ENCODE assay signal across 19 cellular contexts in genomic region chr17:80698297-80698696, GRCh38.
DNase-seq lines count a peak whose midpoint lies in the region; ATAC-seq and TF ChIP-seq lines count a peak whose summit lies in the region.
"Had no signal": no experiment of that assay in that cellular context is flagged by ENCODE, and none has a peak within 500 bp of the region (broad histone marks: within the 10 kb centered on the region; RNA-seq: fewer than 3 reads in every experiment).

No MANE protein-coding gene starts in this region.

- no peak overlapping the region for H2BK12ac ChIP-seq in neuronal stem cell (ENCODE audit: low read length)

- H4K91ac ChIP-seq in IMR-90 (ENCODE audit: insufficient read depth, low read depth, low read length), result no peak overlapping the region
- no peak overlapping the region for H4K91ac ChIP-seq in neuronal stem cell (ENCODE audit: low read depth, low read length, poor library complexity)

- no peak overlapping the region for H3K18ac ChIP-seq in IMR-90 (ENCODE audit: low read depth, low read length)
- peak overlapping the region; percentile 73 for H3K18ac ChIP-seq in neuronal stem cell (ENCODE audit: low read length)

- no peak overlapping the region for H3K56ac ChIP-seq in IMR-90 (ENCODE audit: extremely low read depth, insufficient read depth, low read length)

- H3K4me1 ChIP-seq in IMR-90 (ENCODE audit: control insufficient read depth, insufficient read depth, low read length), result peaks cover 14% of the 10 kb centered on the region; the same call in 1 of the 2 replicates
- peaks cover 31 to 41% of the 10 kb centered on the region in 2 donors for H3K4me1 ChIP-seq in neuronal stem cell (ENCODE audit: control insufficient read depth in 2 of 2, insufficient read depth in 1 of 2, low read depth in 1 of 2, low read length in 2 of 2)
- H3K4me1 ChIP-seq in colonic mucosa, result peaks cover 5% of the 10 kb centered on the region

- no peak overlapping the region for H4K5ac ChIP-seq in IMR-90 (ENCODE audit: low read depth, low read length)

- no TSS peak for BruUV-seq in IMR-90 (replicated peaks; lab: Mats Ljungman, UMichigan)

- H3K23ac ChIP-seq in IMR-90 (ENCODE audit: low read depth, low read length) (no peak overlapping the region), neuronal stem cell (ENCODE audit: low read depth, low read length, poor library complexity) (peak overlapping the region; percentile 8)

- no peak for TF ChIP-seq RAD21 in IMR-90 (IDR thresholded peaks at IDR 0.05; ENCODE audit: low read length)

- no peak overlapping the region for H3K9ac ChIP-seq in IMR-90 (ENCODE audit: low read depth, low read length)
- no peak overlapping the region for H3K9ac ChIP-seq in neuronal stem cell (ENCODE audit: low read depth, low read length, poor library complexity)
- no peak overlapping the region for H3K9ac ChIP-seq in colonic mucosa (ENCODE audit: low read depth in 2 of 2, low read length in 2 of 2)
- H3K9ac ChIP-seq: GM23248, KMS-11 had no signal

- H2BK5ac ChIP-seq in IMR-90 (ENCODE audit: low read depth, low read length, poor library complexity, severe bottlenecking) (no peak overlapping the region), neuronal stem cell (ENCODE audit: low read length) (no peak overlapping the region)

- no peak overlapping the region for H3K27ac ChIP-seq in IMR-90 (ENCODE audit: insufficient read depth, low read length)
- no peak overlapping the region for H3K27ac ChIP-seq in neuronal stem cell (replicated peaks; ENCODE audit: low read length)
- no peak overlapping the region for H3K27ac ChIP-seq in colonic mucosa
- H3K27ac ChIP-seq: GM23248, KMS-11 had no signal

- H4K20me1 ChIP-seq in IMR-90 (ENCODE audit: insufficient read depth, low read length), result peaks cover 14% of the 10 kb centered on the region

- no peak for ATAC-seq in IMR-90 (ENCODE audit: low read depth)
- ATAC-seq: SK-N-SH treated with all-trans-retinoic acid at 6 μM for 48 hours had no signal

- H3K27me3 ChIP-seq in IMR-90 (ENCODE audit: control insufficient read depth, insufficient read depth, low read length), result no peaks in the 10 kb centered on the region
- no peaks in the 10 kb centered on the region for H3K27me3 ChIP-seq in neuronal stem cell (ENCODE audit: control insufficient read depth in 3 of 3, insufficient read depth in 3 of 3, low read depth in 1 of 3, low read length in 3 of 3)
- H3K27me3 ChIP-seq in colonic mucosa, result no peaks in the 10 kb centered on the region

- H3K4ac ChIP-seq in IMR-90 (ENCODE audit: low read depth, low read length) (no peak overlapping the region), neuronal stem cell (ENCODE audit: low read length) (no peak overlapping the region)

- H2BK20ac ChIP-seq in IMR-90 (ENCODE audit: low read depth, low read length), result no peak overlapping the region

- H4K8ac ChIP-seq in IMR-90 (ENCODE audit: low read depth in 2 of 2, low read length in 2 of 2) (no peak overlapping the region), neuronal stem cell (ENCODE audit: low read depth, low read length) (no peak overlapping the region)

- no peak overlapping the region for H3K14ac ChIP-seq in IMR-90 (replicated peaks; ENCODE audit: low read depth, low read length)
- H3K14ac ChIP-seq in neuronal stem cell (ENCODE audit: low read length), result no peak overlapping the region

- dilution Hi-C loops in IMR-90 (cut with HindIII; ENCODE audit: low sequenced_read_pairs, unreplicated experiment), result no loop called here

- no peaks in the 10 kb centered on the region for H3K36me3 ChIP-seq in IMR-90 (ENCODE audit: control insufficient read depth, insufficient read depth, low read length)
- no peaks in the 10 kb centered on the region for H3K36me3 ChIP-seq in neuronal stem cell (replicated peaks in 1 of 2; ENCODE audit: control insufficient read depth in 2 of 2, insufficient read depth in 2 of 2, low read length in 2 of 2)
- no peaks in the 10 kb centered on the region for H3K36me3 ChIP-seq in colonic mucosa

- H3K4me3 ChIP-seq in IMR-90 (ENCODE audit: insufficient read depth, low read depth, low read length), result no peak overlapping the region
- H3K4me3 ChIP-seq in neuronal stem cell (ENCODE audit: low read length in 2 of 2), result no peak overlapping the region
- no peak overlapping the region for H3K4me3 ChIP-seq in colonic mucosa
- H3K4me3 ChIP-seq: GM23248 had no signal

- peak; percentile 22 for DNase-seq in activated CD8-positive, alpha-beta memory T cell treated with anti-CD3 and anti-CD28 coated beads, Interleukin-2, amount 50 U/mL, for 48 hours
- DNase-seq in activated CD8-positive, alpha-beta memory T cell treated with anti-CD3 and anti-CD28 coated beads, Interleukin-2, amount 50 U/mL, for 4 hours, result no peak
- DNase-seq in IMR-90, result no peak
- peak; percentile 32 for DNase-seq in astrocyte of the hippocampus (ENCODE audit: low read depth, low spot score)
- no peak for DNase-seq in neuronal stem cell (ENCODE audit: low spot score)
- DNase-seq in colonic mucosa, result no peak
- no peak for DNase-seq in posterior cingulate gyrus
- no peak for DNase-seq in stimulated activated CD4-positive, alpha-beta T cell treated with anti-CD3 and anti-CD28 coated beads, Interleukin-1b, Interleukin-23, amount 100 ng/mL, for 48 hours
- DNase-seq: 8988T; CD4-positive, CD25-positive, alpha-beta regulatory T cell; DMS 273 treated with DMSO at 0.1 percent for 48 hours; GM23248; NCI-H1436; NCI-H2029 treated with DMSO at 0.1 percent for 48 hours; NCI-H82; OCI-M1; SIG-M5 had no signal

- peak overlapping the region; percentile 43 for H2AK9ac ChIP-seq in IMR-90 (replicated peaks; ENCODE audit: low read depth, low read length, poor library complexity)

- no peak for TF ChIP-seq POLR2A in IMR-90 (IDR thresholded peaks at IDR 0.05; ENCODE audit: low read depth, low read length)

- H2BK15ac ChIP-seq in IMR-90 (ENCODE audit: low read depth, low read length) (no peak overlapping the region), neuronal stem cell (ENCODE audit: low read length) (no peak overlapping the region)

- in situ Hi-C loops in IMR-90 (cut with MboI; ENCODE audit: low sequenced_read_pairs), result no loop called here

- intact Hi-C loops in IMR-90 (cut with micrococcal nuclease) (no loop called here), colonic mucosa (cut with DNase I) (no loop called here), posterior cingulate gyrus (cut with DNase I) (no loop called here)

- no peaks in the 10 kb centered on the region for H3K9me3 ChIP-seq in IMR-90 (ENCODE audit: control insufficient read depth, insufficient read depth, low read length)
- H3K9me3 ChIP-seq in neuronal stem cell (replicated peaks in 1 of 2; ENCODE audit: control insufficient read depth in 2 of 2, insufficient read depth in 1 of 2, low read depth in 1 of 2, low read length in 2 of 2), result peaks cover 0 to 3% of the 10 kb centered on the region in 2 donors
- H3K9me3 ChIP-seq in colonic mucosa, result no peaks in the 10 kb centered on the region

- POLR2A ChIA-PET in IMR-90 (lab: Charles Lee; ENCODE audit: unreplicated experiment), result no interaction called here

- CTCF ChIA-PET in IMR-90 (lab: Yijun Ruan, JAX), result no interaction called here

- H2BK120ac ChIP-seq in IMR-90 (ENCODE audit: low read depth, low read length) (no peak overlapping the region), neuronal stem cell (ENCODE audit: low read depth, low read length) (no peak overlapping the region)

- no peak overlapping the region for H3K4me2 ChIP-seq in IMR-90 (ENCODE audit: low read depth, low read length)
- H3K4me2 ChIP-seq in neuronal stem cell (ENCODE audit: insufficient read depth, low read length, poor library complexity, severe bottlenecking), result no peak overlapping the region
- H3K4me2 ChIP-seq: KMS-11 had no signal

- no peak for TF ChIP-seq CTCF in IMR-90 (conservative IDR thresholded peaks at IDR 0.05; ENCODE audit: low read depth, low read length)
- TF ChIP-seq CTCF in colonic mucosa (IDR thresholded peaks at IDR 0.05), result no peak

- H2AFZ ChIP-seq in IMR-90 (replicated peaks; ENCODE audit: low read length, poor library complexity) (peak overlapping the region; percentile 41), neuronal stem cell (ENCODE audit: low read length) (no peak overlapping the region)
- H2AFZ ChIP-seq: GM23248 had no signal

- H3K79me1 ChIP-seq in IMR-90 (ENCODE audit: low read depth in 1 of 2, low read length in 2 of 2) (peaks cover 40 to 81% of the 10 kb centered on the region in 2 experiments), neuronal stem cell (ENCODE audit: low read depth, low read length) (peaks cover 3% of the 10 kb centered on the region)

- H2AK5ac ChIP-seq in IMR-90 (ENCODE audit: low read depth, low read length) (no peak overlapping the region), neuronal stem cell (ENCODE audit: low read depth, low read length) (peak overlapping the region; percentile 31)

- WGBS in IMR-90 (ENCODE audit: extremely low coverage in 2 of 2, insufficient read length in 1 of 2), 2 experiments, result 93% methylated on average over 7 of the region's 14 CpGs; no CpG with 5 or more reads in 1 of the 2 experiments
- WGBS in neuronal stem cell (ENCODE audit: extremely low coverage in 2 of 2, insufficient read length in 2 of 2, insufficient replicate concordance in 1 of 2), 2 donors, result no CpG with 5 or more reads among the region's 14 CpGs

- H3K9me1 ChIP-seq in IMR-90 (ENCODE audit: insufficient read depth, low read length), result peaks cover 18% of the 10 kb centered on the region

TF ChIP-seq in IMR-90, 13 proteins besides CTCF, POLR2A, EP300 and RAD21:
- TF ChIP-seq MAFK (IDR thresholded peaks at IDR 0.05; ENCODE audit: low read depth, low read length) (no peak), FOS (IDR thresholded peaks at IDR 0.05; ENCODE audit: low read depth, low read length) (no peak), BHLHE40 (IDR thresholded peaks at IDR 0.05; ENCODE audit: low read depth, low read length) (no peak), USF2 (IDR thresholded peaks at IDR 0.05; ENCODE audit: low read depth, low read length) (no peak), RCOR1 (IDR thresholded peaks at IDR 0.05; ENCODE audit: insufficient replicate concordance, low read length) (no peak), NFE2L2 (IDR thresholded peaks at IDR 0.05; ENCODE audit: low read depth, low read length) (no peak), RFX5 (IDR thresholded peaks at IDR 0.05; ENCODE audit: low read depth, low read length) (no peak), CEBPB (IDR thresholded peaks at IDR 0.05; ENCODE audit: low read depth, low read length) (no peak), SMC3 (IDR thresholded peaks at IDR 0.05; ENCODE audit: low read depth, low read length) (no peak), MXI1 (IDR thresholded peaks at IDR 0.05; ENCODE audit: borderline replicate concordance, low read depth, low read length) (no peak)

Comparison
In these comparisons a context has a peak if more than half of its experiments do, and no peak if none do; other contexts are left out.
1. DNase-seq: peak in activated CD8-positive, alpha-beta memory T cell treated with anti-CD3 and anti-CD28 coated beads, Interleukin-2, amount 50 U/mL, for 48 hours (single experiment) and astrocyte of the hippocampus (single experiment); none in activated CD8-positive, alpha-beta memory T cell treated with anti-CD3 and anti-CD28 coated beads, Interleukin-2, amount 50 U/mL, for 4 hours (single experiment), IMR-90 (single experiment), neuronal stem cell (single experiment), colonic mucosa (single experiment), posterior cingulate gyrus (0 of 10) and stimulated activated CD4-positive, alpha-beta T cell treated with anti-CD3 and anti-CD28 coated beads, Interleukin-1b, Interleukin-23, amount 100 ng/mL, for 48 hours (single experiment).